ENCODE assay signal across 9 cellular contexts in genomic region chrX:148609766-148610698, GRCh38.
A peak's percentile ranks its signal among the peaks of the same experiment; 100 is the strongest.
DNase-seq lines count a peak whose midpoint lies in the region; ATAC-seq and TF ChIP-seq lines count a peak whose summit lies in the region.
"Had no signal": no experiment of that assay in that cellular context is flagged by ENCODE, and none has a peak within 500 bp of the region (broad histone marks: within the 10 kb centered on the region; RNA-seq: fewer than 3 reads in every experiment).

No MANE protein-coding gene starts in this region.

- CTCF ChIA-PET in A673 (lab: Charles Lee) = no interaction called here

- H3K27me3 Mint-ChIP-seq in osteocyte (ENCODE audit: unreplicated experiment) = no peaks in the 10 kb centered on the region
- H3K27me3 Mint-ChIP-seq: dendritic cell treated with granulocyte-macrophage colony-stimulating factor and Interleukin-4, amounts not matched to agents 40 ng/mL and 50 ng/mL, for 4 days had no signal

- no peaks in the 10 kb centered on the region for H3K9me3 ChIP-seq in A673 (ENCODE audit: low read depth, low read length, poor library complexity, severe bottlenecking)
- no peaks in the 10 kb centered on the region for H3K9me3 ChIP-seq in tibial nerve

- H3K4me3 ChIP-seq in GM12865 (ENCODE audit: low read depth, low read length) (peak overlapping the region; percentile 28), A673 (ENCODE audit: low read depth, low read length, poor library complexity, severe bottlenecking) (no peak overlapping the region), tibial nerve (no peak overlapping the region)

- H3K4me3 Mint-ChIP-seq in osteocyte (ENCODE audit: unreplicated experiment) = no peak overlapping the region
- H3K4me3 Mint-ChIP-seq: dendritic cell treated with granulocyte-macrophage colony-stimulating factor and Interleukin-4, amounts not matched to agents 40 ng/mL and 50 ng/mL, for 4 days had no signal

- 66 to 73% methylated on average over 6 of the region's 6 CpGs for WGBS in tibial nerve, 2 donors

- TF ChIP-seq EP300 in tibial nerve (IDR thresholded peaks at IDR 0.05) = no peak

- no peak for TF ChIP-seq CTCF in GM12865 (IDR thresholded peaks at IDR 0.05; ENCODE audit: insufficient read depth, low read depth, low read length, missing control alignments)
- TF ChIP-seq CTCF in osteocyte (IDR thresholded peaks at IDR 0.05) = no peak
- no peak for TF ChIP-seq CTCF in A673 (conservative IDR thresholded peaks at IDR 0.05; ENCODE audit: low read depth, low read length)
- TF ChIP-seq CTCF in tibial nerve (IDR thresholded peaks at IDR 0.05) = no peak

- TF ChIP-seq POLR2A in tibial nerve (IDR thresholded peaks at IDR 0.05) = no peak

- H3K4me1 ChIP-seq in A673 (ENCODE audit: insufficient read depth, low read length, poor library complexity, severe bottlenecking) (no peaks in the 10 kb centered on the region), tibial nerve (no peaks in the 10 kb centered on the region)

- no peaks in the 10 kb centered on the region for H3K36me3 Mint-ChIP-seq in osteocyte (ENCODE audit: unreplicated experiment)

- no TSS peak for BruUV-seq in A673 (replicated peaks; lab: Mats Ljungman, UMichigan)

- H3K27me3 ChIP-seq in A673 (replicated peaks; ENCODE audit: insufficient read depth, low read depth, low read length, poor library complexity) (no peaks in the 10 kb centered on the region), tibial nerve (no peaks in the 10 kb centered on the region)

- no peaks in the 10 kb centered on the region for H3K4me1 Mint-ChIP-seq in osteocyte (ENCODE audit: unreplicated experiment)

- DNase-seq in GM12865 (ENCODE audit: low read depth) (peak; percentile 49), astrocyte of the hippocampus (ENCODE audit: low read depth, low spot score) (peak; percentile 26), NCI-H2081 treated with DMSO at 0.1 percent for 48 hours (lab: John Stamatoyannopoulos, UW) (no peak), osteocyte (ENCODE audit: extremely low spot score, unreplicated experiment) (no peak), A673 (ENCODE audit: low spot score) (no peak), tibial nerve (ENCODE audit: low spot score in 2 of 2) (no peak)

- POLR2A ChIA-PET in A673 (lab: Charles Lee; ENCODE audit: low non-redundant PET) = no interaction called here

- intact Hi-C loops in A673 (cut with micrococcal nuclease; ENCODE audit: unreplicated experiment) = no loop called here

- H3K27ac Mint-ChIP-seq in osteocyte (ENCODE audit: unreplicated experiment) = no peak overlapping the region
- H3K27ac Mint-ChIP-seq: dendritic cell treated with granulocyte-macrophage colony-stimulating factor and Interleukin-4, amounts not matched to agents 40 ng/mL and 50 ng/mL, for 4 days had no signal

- ATAC-seq in GM21447 (IDR thresholded peaks at IDR 0.05; ENCODE audit: unreplicated experiment) (peak; percentile 73), HG03565 (IDR thresholded peaks at IDR 0.05; ENCODE audit: unreplicated experiment) (peak; percentile 71)

- H3K36me3 ChIP-seq in A673 (ENCODE audit: insufficient read depth, low read length, poor library complexity, severe bottlenecking) (no peaks in the 10 kb centered on the region), tibial nerve (no peaks in the 10 kb centered on the region)

- H3K9me3 Mint-ChIP-seq in osteocyte (ENCODE audit: unreplicated experiment) = peaks cover 7% of the 10 kb centered on the region

- H3K27ac ChIP-seq in A673 (ENCODE audit: low read depth, low read length, poor library complexity, severe bottlenecking) = no peak overlapping the region
- H3K27ac ChIP-seq in tibial nerve = no peak overlapping the region

Comparison
In these comparisons a context has a peak if more than half of its experiments do, and no peak if none do; other contexts are left out.
1. DNase-seq: peak in GM12865 (single experiment) and astrocyte of the hippocampus (single experiment); none in NCI-H2081 treated with DMSO at 0.1 percent for 48 hours (single experiment), osteocyte (single experiment), A673 (single experiment) and tibial nerve (0 of 2).